ENCODE assay signal across 18 cellular contexts in the genomic region with DNA sequence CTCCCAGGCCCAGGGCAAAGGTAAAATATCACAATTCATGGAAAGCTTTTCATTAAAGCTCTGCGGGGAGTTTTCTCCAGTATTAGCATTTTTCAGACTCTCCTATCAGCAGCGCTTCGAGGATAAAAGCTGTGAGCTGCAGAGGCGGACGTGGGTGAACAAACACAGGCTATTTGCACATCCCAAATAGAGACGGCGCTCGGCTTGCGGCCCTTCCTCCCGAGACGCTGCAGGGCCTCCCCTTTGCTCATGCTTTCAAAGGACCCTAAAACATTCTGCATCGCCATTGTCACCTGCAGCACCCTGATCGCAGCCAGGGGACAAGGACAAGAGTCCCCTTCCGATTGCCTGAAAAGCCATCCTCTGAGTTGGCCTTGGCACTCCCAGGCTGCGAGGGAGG.
"Had no signal": no experiment of that assay in that cellular context is flagged by ENCODE, and none has a peak within 500 bp of the region (broad histone marks: within the 10 kb centered on the region; RNA-seq: fewer than 3 reads in every experiment).

No MANE protein-coding gene starts in this region.

- H3K27ac ChIP-seq: foreskin keratinocyte, neutrophil, right atrium auricular region, sigmoid colon, skin epidermis, testis, transverse colon had no signal

- H3K9me3 ChIP-seq: neutrophil, right atrium auricular region, sigmoid colon, testis, transverse colon had no signal

- H3K4me3 Mint-ChIP-seq: dendritic cell treated with granulocyte-macrophage colony-stimulating factor and Interleukin-4, amounts not matched to agents 40 ng/mL and 50 ng/mL, for 4 days; immature natural killer cell; naive B cell; nephron; stimulated activated naive B cell treated with anti-CD40 and anti-IgM and Interleukin-4, amounts not matched to agents 10 μg/mL and 1 μg/mL and 100 μg/mL, for 72 hours; stimulated activated naive CD8-positive, alpha-beta T cell treated with anti-CD3 and anti-CD28 coated beads, Interleukin-15, amount 100 ng/mL, for 72 hours had no signal

- DNase-seq: erythroblast; foreskin keratinocyte; immature natural killer cell; mesendoderm; naive B cell; posterior cingulate gyrus; sigmoid colon; stimulated activated CD4-positive, alpha-beta T cell treated with anti-CD3 and anti-CD28 coated beads, Interleukin-2, amount 100 ng/mL, for 24 hours; stimulated activated CD4-positive, alpha-beta T cell treated with anti-CD3 and anti-CD28 coated beads, Interleukin-4, amount 100 ng/mL, for 4 hours; stimulated activated naive B cell treated with anti-CD40 and anti-IgM and Interleukin-4, amounts not matched to agents 10 μg/mL and 1 μg/mL and 100 μg/mL, for 72 hours; stimulated activated naive CD8-positive, alpha-beta T cell treated with anti-CD3 and anti-CD28 coated beads, Interleukin-15, amount 100 ng/mL, for 72 hours; testis; transverse colon had no signal

- H3K36me3 Mint-ChIP-seq: immature natural killer cell; naive B cell; stimulated activated naive B cell treated with anti-CD40 and anti-IgM and Interleukin-4, amounts not matched to agents 10 μg/mL and 1 μg/mL and 100 μg/mL, for 72 hours had no signal

- H3K27ac Mint-ChIP-seq: dendritic cell treated with granulocyte-macrophage colony-stimulating factor and Interleukin-4, amounts not matched to agents 40 ng/mL and 50 ng/mL, for 4 days; immature natural killer cell; naive B cell; nephron; stimulated activated naive B cell treated with anti-CD40 and anti-IgM and Interleukin-4, amounts not matched to agents 10 μg/mL and 1 μg/mL and 100 μg/mL, for 72 hours; stimulated activated naive CD8-positive, alpha-beta T cell treated with anti-CD3 and anti-CD28 coated beads, Interleukin-15, amount 100 ng/mL, for 72 hours had no signal

- H3K36me3 ChIP-seq: neutrophil, right atrium auricular region, sigmoid colon, transverse colon had no signal

- H3K4me1 Mint-ChIP-seq: immature natural killer cell; stimulated activated naive B cell treated with anti-CD40 and anti-IgM and Interleukin-4, amounts not matched to agents 10 μg/mL and 1 μg/mL and 100 μg/mL, for 72 hours; stimulated activated naive CD8-positive, alpha-beta T cell treated with anti-CD3 and anti-CD28 coated beads, Interleukin-15, amount 100 ng/mL, for 72 hours had no signal

- H3K9me3 Mint-ChIP-seq: dendritic cell treated with granulocyte-macrophage colony-stimulating factor and Interleukin-4, amounts not matched to agents 40 ng/mL and 50 ng/mL, for 4 days; immature natural killer cell; nephron; stimulated activated naive CD8-positive, alpha-beta T cell treated with anti-CD3 and anti-CD28 coated beads, Interleukin-15, amount 100 ng/mL, for 72 hours had no signal

- ATAC-seq: foreskin keratinocyte; stimulated activated naive B cell treated with anti-CD40 and anti-IgM and Interleukin-4, amounts not matched to agents 10 μg/mL and 1 μg/mL and 100 μg/mL, for 72 hours; stimulated activated naive CD8-positive, alpha-beta T cell treated with anti-CD3 and anti-CD28 coated beads, Interleukin-15, amount 100 ng/mL, for 72 hours had no signal

- H3K27me3 ChIP-seq: right atrium auricular region, sigmoid colon, testis, transverse colon had no signal

- H3K4me1 ChIP-seq: foreskin keratinocyte, testis had no signal

- H3K27me3 Mint-ChIP-seq: dendritic cell treated with granulocyte-macrophage colony-stimulating factor and Interleukin-4, amounts not matched to agents 40 ng/mL and 50 ng/mL, for 4 days had no signal

- H3K4me3 ChIP-seq: right atrium auricular region, sigmoid colon, skin epidermis, testis, transverse colon had no signal
